8 cellular contexts compared by ENCODE assay signal in the genomic region with DNA sequence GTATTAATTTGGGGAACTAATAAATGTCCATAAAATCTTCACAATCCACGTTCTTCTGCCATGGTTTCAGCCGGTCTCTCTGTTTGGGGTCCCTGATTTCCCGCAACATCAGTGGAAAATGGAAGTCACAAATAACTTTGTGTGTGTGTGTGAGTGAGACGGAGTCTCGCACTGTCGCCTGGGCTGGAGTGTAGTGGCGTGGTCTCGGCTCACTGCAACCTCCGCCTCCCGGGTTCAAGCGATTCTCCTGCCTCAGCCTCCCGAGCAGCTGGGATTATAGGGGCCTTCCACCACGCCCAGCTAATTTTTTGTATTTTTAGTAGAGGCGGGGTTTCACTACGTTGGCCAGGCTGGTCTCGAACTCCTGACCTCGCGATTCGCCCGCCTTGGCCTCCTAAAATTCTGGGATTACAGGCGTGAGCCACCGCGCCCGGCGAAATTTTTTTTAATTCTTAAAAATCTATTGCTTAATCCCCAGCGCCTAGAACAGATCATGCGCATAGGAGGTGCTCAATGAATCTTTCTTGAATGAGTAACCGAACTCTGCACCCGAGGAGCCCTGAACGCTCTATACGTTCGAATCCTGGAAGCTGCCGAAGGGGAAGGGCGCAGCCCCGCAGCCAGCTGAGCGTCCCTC. TPM values are rescaled to one million over a fixed set of nuclear protein-coding genes. Genes with fewer than 3 reads are reported as not detected.
DNase-seq lines count a peak whose midpoint lies in the region; ATAC-seq and TF ChIP-seq lines count a peak whose summit lies in the region.
"Not testable (repeated sequence)": the region's sequence is repeated elsewhere in the genome, so short reads cannot be mapped to it uniquely, and the experiment has no call there.

No MANE protein-coding gene starts in this region.

- TF ChIP-seq POLR2A in gastroesophageal sphincter (IDR thresholded peaks at IDR 0.05): not testable (repeated sequence)

- H4K20me1 ChIP-seq in DND-41 (ENCODE audit: insufficient read depth, low read length): not testable (repeated sequence)

- not testable (repeated sequence) for H3K9me3 ChIP-seq in DND-41 (ENCODE audit: insufficient read depth, low read length, severe bottlenecking); SK-N-MC (ENCODE audit: low read depth, low read length); gastroesophageal sphincter; subcutaneous abdominal adipose tissue (ENCODE audit: control insufficient read depth in 5 of 5, low read length in 5 of 5)

- intact Hi-C loops in natural killer cell (cut with micrococcal nuclease): loop anchor here (2.0 kb wide), 1 partner anchor 33 kb away; the partner anchor contains the start of gene MRPL58

- DNase-seq in DND-41; SK-N-MC (ENCODE audit: low read depth, low spot score); natural killer cell: not testable (repeated sequence)
- DNase-seq in H4 (ENCODE audit: low spot score): peak; percentile 45
- peak; percentile 16 for DNase-seq in amniotic stem cell (lab: John Stamatoyannopoulos, UW)

- H3K4me3 Mint-ChIP-seq in IgD-negative memory B cell (peak overlapping the region; percentile 96 to 99 (median 98)), natural killer cell (peak overlapping the region; percentile 95)

- peak overlapping the region; percentile 95 for H2AFZ ChIP-seq in DND-41 (ENCODE audit: low read depth, low read length)

- H3K4me2 ChIP-seq in DND-41 (ENCODE audit: insufficient read depth, low read length): peak overlapping the region; percentile 79

- H3K36me3 ChIP-seq in DND-41 (ENCODE audit: insufficient read depth, low read length) (peaks cover 21% of the 10 kb centered on the region), SK-N-MC (ENCODE audit: insufficient read depth, low read length) (peaks cover 27% of the 10 kb centered on the region), gastroesophageal sphincter (peaks cover 0 to 34% of the 10 kb centered on the region in 2 donors), subcutaneous abdominal adipose tissue (ENCODE audit: control insufficient read depth in 5 of 5, insufficient read depth in 5 of 5, low read length in 5 of 5) (peaks cover 7 to 21% (median 20%) of the 10 kb centered on the region in 5 donors)

- H3K4me1 Mint-ChIP-seq in IgD-negative memory B cell (peaks cover 17 to 21% (median 20%) of the 10 kb centered on the region in 3 donors), natural killer cell (peaks cover 33 to 34% of the 10 kb centered on the region in 2 donors)

- H3K27me3 Mint-ChIP-seq in IgD-negative memory B cell; natural killer cell (ENCODE audit: low read depth in 2 of 2): not testable (repeated sequence)

- TF ChIP-seq CTCF in DND-41 (IDR thresholded peaks at IDR 0.05; ENCODE audit: borderline replicate concordance, extremely low read depth, low read length, poor library complexity, severe bottlenecking); gastroesophageal sphincter (IDR thresholded peaks at IDR 0.05); natural killer cell (IDR thresholded peaks at IDR 0.05): not testable (repeated sequence)

- H3K4me3 ChIP-seq in DND-41 (ENCODE audit: low read depth in 1 of 2, low read length in 2 of 2) (peak overlapping the region; percentile 81 to 95), SK-N-MC (peak overlapping the region; percentile 92), gastroesophageal sphincter (peak overlapping the region; percentile 61 to 92), subcutaneous abdominal adipose tissue (ENCODE audit: low read depth in 1 of 5, low read length in 5 of 5) (peak overlapping the region; percentile 70 to 99 (median 89))

- H3K27ac ChIP-seq in DND-41 (ENCODE audit: low read length): peak overlapping the region; percentile 79
- peak overlapping the region; percentile 78 for H3K27ac ChIP-seq in SK-N-MC
- peak overlapping the region; percentile 90 to 100 (median 98) for H3K27ac ChIP-seq in gastroesophageal sphincter
- peak overlapping the region; percentile 99 for H3K27ac ChIP-seq in subcutaneous abdominal adipose tissue (ENCODE audit: low read depth, low read length)

- H3K27ac Mint-ChIP-seq in IgD-negative memory B cell (peak overlapping the region; percentile 94 to 97 (median 97)), natural killer cell (peak overlapping the region; percentile 94 to 98)

- WGBS in gastroesophageal sphincter (ENCODE audit: low coverage in 1 of 2), 2 donors: 10 to 26% methylated on average over 8 to 29 of the region's 36 CpGs

- H3K9ac ChIP-seq in DND-41 (ENCODE audit: low read depth, low read length) (peak overlapping the region; percentile 80), SK-N-MC (ENCODE audit: insufficient read length) (peak overlapping the region; percentile 91), subcutaneous abdominal adipose tissue (ENCODE audit: low read length in 5 of 5) (peak overlapping the region; percentile 63 to 99 (median 92))

- H3K9me3 Mint-ChIP-seq in IgD-negative memory B cell, natural killer cell: not testable (repeated sequence)

- peaks cover 29% of the 10 kb centered on the region for H3K4me1 ChIP-seq in DND-41 (ENCODE audit: insufficient read depth, low read length)
- peaks cover 0 to 49% (median 21%) of the 10 kb centered on the region in 3 donors for H3K4me1 ChIP-seq in gastroesophageal sphincter
- peaks cover 0 to 29% (median 27%) of the 10 kb centered on the region in 5 donors for H3K4me1 ChIP-seq in subcutaneous abdominal adipose tissue (ENCODE audit: control insufficient read depth in 5 of 5, insufficient read depth in 5 of 5, low read length in 5 of 5)

- H3K27me3 ChIP-seq in DND-41 (ENCODE audit: insufficient read depth, low read length, poor library complexity); gastroesophageal sphincter; subcutaneous abdominal adipose tissue (ENCODE audit: control insufficient read depth in 5 of 5, insufficient read depth in 4 of 5, low read length in 5 of 5): not testable (repeated sequence)

- TF ChIP-seq EP300 in gastroesophageal sphincter (IDR thresholded peaks at IDR 0.05): not testable (repeated sequence)

- H3K79me2 ChIP-seq in DND-41 (ENCODE audit: insufficient read depth, low read length): peaks cover 44% of the 10 kb centered on the region

- not testable (repeated sequence) for H3K36me3 Mint-ChIP-seq in IgD-negative memory B cell, natural killer cell

- ATAC-seq in DND-41 (ENCODE audit: insufficient read depth, low read depth): peak; percentile 22; the same call in 2 of the 3 replicates
- ATAC-seq in gastroesophageal sphincter: peak; percentile 57
- ATAC-seq in natural killer cell: peak; percentile 26 to 42 (median 28)

RNA-seq across cellular contexts. Expression of gene ATP5PD, which starts 0.7 kb away (rescaled TPM):
- 595 and 655 TPM in 2 replicates for total RNA-seq in H4 (2014; rRNA removed; shearing (Covaris generic))
- polyA plus RNA-seq in IgD-negative memory B cell: 241 TPM
- total RNA-seq in gastroesophageal sphincter (100 to 1,000 TPM; 213 to 337 (median 307) TPM), natural killer cell (10 to 100 TPM; 74.7 to 96.3 (median 75.2) TPM)

RNA-seq across cellular contexts. Expression of gene KCTD2, which starts 1.0 kb away (rescaled TPM):
- total RNA-seq in H4 (2014; rRNA removed; shearing (Covaris generic)): 14.3 and 16.5 TPM in 2 replicates
- polyA plus RNA-seq in IgD-negative memory B cell: 5.7 TPM
- total RNA-seq in gastroesophageal sphincter (10 to 100 TPM; 27.1 to 39.7 (median 28.8) TPM), natural killer cell (10 to 100 TPM; 17.4 to 27.0 (median 24.7) TPM)

RNA-seq across cellular contexts. Expression of gene MRPL58, which starts 33.6 kb away (rescaled TPM):
- total RNA-seq in H4 (2014; rRNA removed; shearing (Covaris generic)): 89.4 and 107 TPM in 2 replicates
- 53.9 TPM for polyA plus RNA-seq in IgD-negative memory B cell
- 100 to 1,000 TPM in 1 of 4 donors, 10 to 100 TPM in 3; 36.6 to 112 (median 50.5) TPM for total RNA-seq in gastroesophageal sphincter
- 10 to 100 TPM in 2 of 3 donors, 1 to 10 TPM in 1; 9.0 to 15.7 (median 12.9) TPM for total RNA-seq in natural killer cell

RNA-seq across cellular contexts. Expression of gene SLC16A5, which starts 41.7 kb away (rescaled TPM):
- not detected in 2 replicates for total RNA-seq in H4 (2014; rRNA removed; shearing (Covaris generic))
- polyA plus RNA-seq in IgD-negative memory B cell: 3.0 TPM
- total RNA-seq in gastroesophageal sphincter: 1 to 10 TPM; 4.0 to 6.9 (median 5.2) TPM
- 10 to 100 TPM in 1 of 3 donors, 1 to 10 TPM in 2; 6.3 to 11.2 (median 10.0) TPM for total RNA-seq in natural killer cell

RNA-seq across cellular contexts. Expression of gene CDR2L, which starts 58.6 kb away (rescaled TPM):
- 3.3 and 5.8 TPM in 2 replicates for total RNA-seq in H4 (2014; rRNA removed; shearing (Covaris generic))
- polyA plus RNA-seq in IgD-negative memory B cell: not detected
- 10 to 100 TPM; 11.8 to 35.3 (median 18.1) TPM for total RNA-seq in gastroesophageal sphincter
- total RNA-seq in natural killer cell: under 1 TPM in 2 of 3 donors, not detected in 1; 0.14 to 0.23 TPM
